Comparison of ENCODE assay signal across 1 cellular context in the genomic region with DNA sequence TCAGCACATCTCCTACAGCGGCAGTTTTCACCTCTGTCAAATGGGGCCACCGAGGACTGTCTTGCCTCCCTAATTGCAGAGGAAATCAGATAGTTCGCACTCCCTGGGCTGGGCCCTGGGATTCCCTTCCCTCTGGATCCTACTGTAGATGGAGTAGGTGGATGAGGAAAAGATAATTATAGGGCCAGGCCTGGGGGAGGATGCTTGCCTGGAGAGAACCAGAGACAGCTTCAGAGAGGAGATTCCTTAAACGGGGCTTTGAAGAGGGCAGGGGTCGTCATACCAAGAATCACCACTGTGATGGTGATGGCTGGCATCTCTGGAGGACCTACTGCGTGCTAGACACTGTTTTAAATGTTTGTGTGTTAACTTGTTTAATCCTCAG.
TF ChIP-seq lines count a peak whose summit lies in the region.

No MANE protein-coding gene starts in this region.

TF ChIP-seq in GM23338, 12 proteins besides CTCF, POLR2A, EP300 and RAD21 (continued from another document):
- TF ChIP-seq, protein P1, sequence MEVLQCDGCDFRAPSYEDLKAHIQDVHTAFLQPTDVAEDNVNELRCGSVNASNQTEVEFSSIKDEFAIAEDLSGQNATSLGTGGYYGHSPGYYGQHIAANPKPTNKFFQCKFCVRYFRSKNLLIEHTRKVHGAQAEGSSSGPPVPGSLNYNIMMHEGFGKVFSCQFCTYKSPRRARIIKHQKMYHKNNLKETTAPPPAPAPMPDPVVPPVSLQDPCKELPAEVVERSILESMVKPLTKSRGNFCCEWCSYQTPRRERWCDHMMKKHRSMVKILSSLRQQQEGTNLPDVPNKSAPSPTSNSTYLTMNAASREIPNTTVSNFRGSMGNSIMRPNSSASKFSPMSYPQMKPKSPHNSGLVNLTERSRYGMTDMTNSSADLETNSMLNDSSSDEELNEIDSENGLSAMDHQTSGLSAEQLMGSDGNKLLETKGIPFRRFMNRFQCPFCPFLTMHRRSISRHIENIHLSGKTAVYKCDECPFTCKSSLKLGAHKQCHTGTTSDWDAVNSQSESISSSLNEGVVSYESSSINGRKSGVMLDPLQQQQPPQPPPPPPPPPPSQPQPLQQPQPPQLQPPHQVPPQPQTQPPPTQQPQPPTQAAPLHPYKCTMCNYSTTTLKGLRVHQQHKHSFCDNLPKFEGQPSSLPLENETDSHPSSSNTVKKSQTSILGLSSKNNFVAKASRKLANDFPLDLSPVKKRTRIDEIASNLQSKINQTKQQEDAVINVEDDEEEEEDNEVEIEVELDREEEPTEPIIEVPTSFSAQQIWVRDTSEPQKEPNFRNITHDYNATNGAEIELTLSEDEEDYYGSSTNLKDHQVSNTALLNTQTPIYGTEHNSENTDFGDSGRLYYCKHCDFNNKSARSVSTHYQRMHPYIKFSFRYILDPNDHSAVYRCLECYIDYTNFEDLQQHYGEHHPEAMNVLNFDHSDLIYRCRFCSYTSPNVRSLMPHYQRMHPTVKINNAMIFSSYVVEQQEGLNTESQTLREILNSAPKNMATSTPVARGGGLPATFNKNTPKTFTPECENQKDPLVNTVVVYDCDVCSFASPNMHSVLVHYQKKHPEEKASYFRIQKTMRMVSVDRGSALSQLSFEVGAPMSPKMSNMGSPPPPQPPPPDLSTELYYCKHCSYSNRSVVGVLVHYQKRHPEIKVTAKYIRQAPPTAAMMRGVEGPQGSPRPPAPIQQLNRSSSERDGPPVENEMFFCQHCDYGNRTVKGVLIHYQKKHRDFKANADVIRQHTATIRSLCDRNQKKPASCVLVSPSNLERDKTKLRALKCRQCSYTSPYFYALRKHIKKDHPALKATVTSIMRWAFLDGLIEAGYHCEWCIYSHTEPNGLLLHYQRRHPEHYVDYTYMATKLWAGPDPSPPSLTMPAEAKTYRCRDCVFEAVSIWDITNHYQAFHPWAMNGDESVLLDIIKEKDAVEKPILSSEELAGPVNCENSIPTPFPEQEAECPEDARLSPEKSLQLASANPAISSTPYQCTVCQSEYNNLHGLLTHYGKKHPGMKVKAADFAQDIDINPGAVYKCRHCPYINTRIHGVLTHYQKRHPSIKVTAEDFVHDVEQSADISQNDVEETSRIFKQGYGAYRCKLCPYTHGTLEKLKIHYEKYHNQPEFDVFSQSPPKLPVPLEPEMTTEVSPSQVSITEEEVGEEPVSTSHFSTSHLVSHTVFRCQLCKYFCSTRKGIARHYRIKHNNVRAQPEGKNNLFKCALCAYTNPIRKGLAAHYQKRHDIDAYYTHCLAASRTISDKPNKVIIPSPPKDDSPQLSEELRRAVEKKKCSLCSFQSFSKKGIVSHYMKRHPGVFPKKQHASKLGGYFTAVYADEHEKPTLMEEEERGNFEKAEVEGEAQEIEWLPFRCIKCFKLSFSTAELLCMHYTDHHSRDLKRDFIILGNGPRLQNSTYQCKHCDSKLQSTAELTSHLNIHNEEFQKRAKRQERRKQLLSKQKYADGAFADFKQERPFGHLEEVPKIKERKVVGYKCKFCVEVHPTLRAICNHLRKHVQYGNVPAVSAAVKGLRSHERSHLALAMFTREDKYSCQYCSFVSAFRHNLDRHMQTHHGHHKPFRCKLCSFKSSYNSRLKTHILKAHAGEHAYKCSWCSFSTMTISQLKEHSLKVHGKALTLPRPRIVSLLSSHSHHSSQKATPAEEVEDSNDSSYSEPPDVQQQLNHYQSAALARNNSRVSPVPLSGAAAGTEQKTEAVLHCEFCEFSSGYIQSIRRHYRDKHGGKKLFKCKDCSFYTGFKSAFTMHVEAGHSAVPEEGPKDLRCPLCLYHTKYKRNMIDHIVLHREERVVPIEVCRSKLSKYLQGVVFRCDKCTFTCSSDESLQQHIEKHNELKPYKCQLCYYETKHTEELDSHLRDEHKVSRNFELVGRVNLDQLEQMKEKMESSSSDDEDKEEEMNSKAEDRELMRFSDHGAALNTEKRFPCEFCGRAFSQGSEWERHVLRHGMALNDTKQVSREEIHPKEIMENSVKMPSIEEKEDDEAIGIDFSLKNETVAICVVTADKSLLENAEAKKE (CRISPR knock-in tag; IDR thresholded peaks at IDR 0.05), result no peak
- TF ChIP-seq POLR2AphosphoS5 (IDR thresholded peaks at IDR 0.05; ENCODE audit: low read depth), result no peak
TF ChIP-seq in GM23338: peak in this region for 0.
